In the genomic region with DNA sequence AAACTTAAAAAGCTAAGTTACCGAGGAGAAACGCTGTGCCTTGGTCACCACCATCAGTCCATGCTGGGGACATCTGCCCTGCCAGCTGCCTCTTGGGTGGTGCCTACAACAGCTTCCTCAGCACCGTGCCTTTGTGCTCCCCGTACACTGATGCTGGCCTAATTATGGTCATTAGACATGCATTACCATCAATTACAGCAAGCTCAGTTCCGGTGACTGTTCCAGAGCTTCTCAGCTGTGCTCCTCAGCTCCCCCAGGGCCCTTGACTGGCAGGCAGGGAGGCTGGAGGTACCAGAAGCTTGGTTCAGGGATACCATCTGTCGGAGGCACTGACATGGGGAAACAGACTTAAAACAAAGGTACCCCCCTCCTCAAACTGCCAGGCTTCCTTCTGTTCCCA, we compare ENCODE assay signal across 2 cellular contexts.
TF ChIP-seq lines count a peak whose summit lies in the region.

No MANE protein-coding gene starts in this region.

TF ChIP-seq in neural cell, 6 proteins besides CTCF, POLR2A, EP300 and RAD21:
- TF ChIP-seq TAF1 (IDR thresholded peaks at IDR 0.05; ENCODE audit: low read depth) (no peak), EZH2 (IDR thresholded peaks at IDR 0.05; ENCODE audit: borderline replicate concordance, insufficient read depth, low read length, poor library complexity, severe bottlenecking) (no peak), SMC3 (conservative IDR thresholded peaks at IDR 0.05; ENCODE audit: poor library complexity) (no peak), MXI1 (conservative IDR thresholded peaks at IDR 0.05; ENCODE audit: poor library complexity, severe bottlenecking) (no peak), POLR2AphosphoS5 (IDR thresholded peaks at IDR 0.05) (no peak)
- TF ChIP-seq, protein P1, sequence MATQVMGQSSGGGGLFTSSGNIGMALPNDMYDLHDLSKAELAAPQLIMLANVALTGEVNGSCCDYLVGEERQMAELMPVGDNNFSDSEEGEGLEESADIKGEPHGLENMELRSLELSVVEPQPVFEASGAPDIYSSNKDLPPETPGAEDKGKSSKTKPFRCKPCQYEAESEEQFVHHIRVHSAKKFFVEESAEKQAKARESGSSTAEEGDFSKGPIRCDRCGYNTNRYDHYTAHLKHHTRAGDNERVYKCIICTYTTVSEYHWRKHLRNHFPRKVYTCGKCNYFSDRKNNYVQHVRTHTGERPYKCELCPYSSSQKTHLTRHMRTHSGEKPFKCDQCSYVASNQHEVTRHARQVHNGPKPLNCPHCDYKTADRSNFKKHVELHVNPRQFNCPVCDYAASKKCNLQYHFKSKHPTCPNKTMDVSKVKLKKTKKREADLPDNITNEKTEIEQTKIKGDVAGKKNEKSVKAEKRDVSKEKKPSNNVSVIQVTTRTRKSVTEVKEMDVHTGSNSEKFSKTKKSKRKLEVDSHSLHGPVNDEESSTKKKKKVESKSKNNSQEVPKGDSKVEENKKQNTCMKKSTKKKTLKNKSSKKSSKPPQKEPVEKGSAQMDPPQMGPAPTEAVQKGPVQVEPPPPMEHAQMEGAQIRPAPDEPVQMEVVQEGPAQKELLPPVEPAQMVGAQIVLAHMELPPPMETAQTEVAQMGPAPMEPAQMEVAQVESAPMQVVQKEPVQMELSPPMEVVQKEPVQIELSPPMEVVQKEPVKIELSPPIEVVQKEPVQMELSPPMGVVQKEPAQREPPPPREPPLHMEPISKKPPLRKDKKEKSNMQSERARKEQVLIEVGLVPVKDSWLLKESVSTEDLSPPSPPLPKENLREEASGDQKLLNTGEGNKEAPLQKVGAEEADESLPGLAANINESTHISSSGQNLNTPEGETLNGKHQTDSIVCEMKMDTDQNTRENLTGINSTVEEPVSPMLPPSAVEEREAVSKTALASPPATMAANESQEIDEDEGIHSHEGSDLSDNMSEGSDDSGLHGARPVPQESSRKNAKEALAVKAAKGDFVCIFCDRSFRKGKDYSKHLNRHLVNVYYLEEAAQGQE (IDR thresholded peaks at IDR 0.05; ENCODE audit: borderline replicate concordance): no peak

TF ChIP-seq in HepG2, 621 proteins besides CTCF, POLR2A, EP300 and RAD21:
- TF ChIP-seq ZNF143 (CRISPR knock-in tag; IDR thresholded peaks at IDR 0.05) (no peak), ZBTB42 (CRISPR knock-in tag; IDR thresholded peaks at IDR 0.05) (no peak), TEAD2 (CRISPR knock-in tag; IDR thresholded peaks at IDR 0.05) (no peak)
- TF ChIP-seq, protein P2, sequence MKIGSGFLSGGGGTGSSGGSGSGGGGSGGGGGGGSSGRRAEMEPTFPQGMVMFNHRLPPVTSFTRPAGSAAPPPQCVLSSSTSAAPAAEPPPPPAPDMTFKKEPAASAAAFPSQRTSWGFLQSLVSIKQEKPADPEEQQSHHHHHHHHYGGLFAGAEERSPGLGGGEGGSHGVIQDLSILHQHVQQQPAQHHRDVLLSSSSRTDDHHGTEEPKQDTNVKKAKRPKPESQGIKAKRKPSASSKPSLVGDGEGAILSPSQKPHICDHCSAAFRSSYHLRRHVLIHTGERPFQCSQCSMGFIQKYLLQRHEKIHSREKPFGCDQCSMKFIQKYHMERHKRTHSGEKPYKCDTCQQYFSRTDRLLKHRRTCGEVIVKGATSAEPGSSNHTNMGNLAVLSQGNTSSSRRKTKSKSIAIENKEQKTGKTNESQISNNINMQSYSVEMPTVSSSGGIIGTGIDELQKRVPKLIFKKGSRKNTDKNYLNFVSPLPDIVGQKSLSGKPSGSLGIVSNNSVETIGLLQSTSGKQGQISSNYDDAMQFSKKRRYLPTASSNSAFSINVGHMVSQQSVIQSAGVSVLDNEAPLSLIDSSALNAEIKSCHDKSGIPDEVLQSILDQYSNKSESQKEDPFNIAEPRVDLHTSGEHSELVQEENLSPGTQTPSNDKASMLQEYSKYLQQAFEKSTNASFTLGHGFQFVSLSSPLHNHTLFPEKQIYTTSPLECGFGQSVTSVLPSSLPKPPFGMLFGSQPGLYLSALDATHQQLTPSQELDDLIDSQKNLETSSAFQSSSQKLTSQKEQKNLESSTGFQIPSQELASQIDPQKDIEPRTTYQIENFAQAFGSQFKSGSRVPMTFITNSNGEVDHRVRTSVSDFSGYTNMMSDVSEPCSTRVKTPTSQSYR (CRISPR knock-in tag; IDR thresholded peaks at IDR 0.05; ENCODE audit: borderline replicate concordance): no peak
- TF ChIP-seq, protein P3, sequence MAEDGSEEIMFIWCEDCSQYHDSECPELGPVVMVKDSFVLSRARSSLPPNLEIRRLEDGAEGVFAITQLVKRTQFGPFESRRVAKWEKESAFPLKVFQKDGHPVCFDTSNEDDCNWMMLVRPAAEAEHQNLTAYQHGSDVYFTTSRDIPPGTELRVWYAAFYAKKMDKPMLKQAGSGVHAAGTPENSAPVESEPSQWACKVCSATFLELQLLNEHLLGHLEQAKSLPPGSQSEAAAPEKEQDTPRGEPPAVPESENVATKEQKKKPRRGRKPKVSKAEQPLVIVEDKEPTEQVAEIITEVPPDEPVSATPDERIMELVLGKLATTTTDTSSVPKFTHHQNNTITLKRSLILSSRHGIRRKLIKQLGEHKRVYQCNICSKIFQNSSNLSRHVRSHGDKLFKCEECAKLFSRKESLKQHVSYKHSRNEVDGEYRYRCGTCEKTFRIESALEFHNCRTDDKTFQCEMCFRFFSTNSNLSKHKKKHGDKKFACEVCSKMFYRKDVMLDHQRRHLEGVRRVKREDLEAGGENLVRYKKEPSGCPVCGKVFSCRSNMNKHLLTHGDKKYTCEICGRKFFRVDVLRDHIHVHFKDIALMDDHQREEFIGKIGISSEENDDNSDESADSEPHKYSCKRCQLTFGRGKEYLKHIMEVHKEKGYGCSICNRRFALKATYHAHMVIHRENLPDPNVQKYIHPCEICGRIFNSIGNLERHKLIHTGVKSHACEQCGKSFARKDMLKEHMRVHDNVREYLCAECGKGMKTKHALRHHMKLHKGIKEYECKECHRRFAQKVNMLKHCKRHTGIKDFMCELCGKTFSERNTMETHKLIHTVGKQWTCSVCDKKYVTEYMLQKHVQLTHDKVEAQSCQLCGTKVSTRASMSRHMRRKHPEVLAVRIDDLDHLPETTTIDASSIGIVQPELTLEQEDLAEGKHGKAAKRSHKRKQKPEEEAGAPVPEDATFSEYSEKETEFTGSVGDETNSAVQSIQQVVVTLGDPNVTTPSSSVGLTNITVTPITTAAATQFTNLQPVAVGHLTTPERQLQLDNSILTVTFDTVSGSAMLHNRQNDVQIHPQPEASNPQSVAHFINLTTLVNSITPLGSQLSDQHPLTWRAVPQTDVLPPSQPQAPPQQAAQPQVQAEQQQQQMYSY (CRISPR knock-in tag; IDR thresholded peaks at IDR 0.05): no peak
